In genomic region chr11:64720640-64721358, GRCh38 we compare ENCODE assay signal across 19 cellular contexts. TPM values are rescaled to one million over a fixed set of nuclear protein-coding genes. Genes with fewer than 3 reads are reported as not detected.
"Had no signal": no experiment of that assay in that cellular context is flagged by ENCODE, and none has a peak within 500 bp of the region (broad histone marks: within the 10 kb centered on the region; RNA-seq: fewer than 3 reads in every experiment).

No MANE protein-coding gene starts in this region.

- H3K27ac ChIP-seq: epithelial cell of prostate, gastroesophageal sphincter, hepatocyte, right atrium auricular region, thyroid gland, vagina had no signal

- H3K4me3 ChIP-seq: gastroesophageal sphincter, hepatocyte, right atrium auricular region, smooth muscle cell, thyroid gland, vagina had no signal

- ATAC-seq: activated T-cell treated with anti-CD3 and anti-CD28 coated beads, Interleukin-2, amount 50 U/mL, for 4 hours; gastroesophageal sphincter; left ventricle myocardium superior; stimulated activated effector memory CD8-positive, alpha-beta T cell treated with anti-CD3 and anti-CD28 coated beads, Interleukin-12 subunit alpha, Interleukin-12 subunit beta, amount 100 ng/mL, for 72 hours; T-helper 17 cell had no signal

- FAIRE-seq: colon, TTC549 had no signal

- H2AFZ ChIP-seq: hepatocyte had no signal

- H3K9me3 Mint-ChIP-seq: activated B cell treated with CpG ODN at 0.5 μM for 24 hours; activated naive CD8-positive, alpha-beta T cell treated with anti-CD3 and anti-CD28 coated beads for 36 hours; activated T-cell treated with anti-CD3 and anti-CD28 coated beads, Interleukin-2, amount 50 U/mL, for 4 hours; stimulated activated effector memory CD8-positive, alpha-beta T cell treated with anti-CD3 and anti-CD28 coated beads, Interleukin-12 subunit alpha, Interleukin-12 subunit beta, amount 100 ng/mL, for 72 hours had no signal

- H3K9me3 ChIP-seq: gastroesophageal sphincter, right atrium auricular region, thyroid gland, vagina had no signal

- H3K4me3 Mint-ChIP-seq: activated B cell treated with CpG ODN at 0.5 μM for 24 hours; activated naive CD8-positive, alpha-beta T cell treated with anti-CD3 and anti-CD28 coated beads for 36 hours; activated T-cell treated with anti-CD3 and anti-CD28 coated beads, Interleukin-2, amount 50 U/mL, for 4 hours; stimulated activated effector memory CD8-positive, alpha-beta T cell treated with anti-CD3 and anti-CD28 coated beads, Interleukin-12 subunit alpha, Interleukin-12 subunit beta, amount 100 ng/mL, for 72 hours had no signal

- H3K36me3 ChIP-seq: gastroesophageal sphincter, right atrium auricular region, thyroid gland, vagina had no signal

- H3K27ac Mint-ChIP-seq: activated B cell treated with CpG ODN at 0.5 μM for 24 hours; activated naive CD8-positive, alpha-beta T cell treated with anti-CD3 and anti-CD28 coated beads for 36 hours; stimulated activated effector memory CD8-positive, alpha-beta T cell treated with anti-CD3 and anti-CD28 coated beads, Interleukin-12 subunit alpha, Interleukin-12 subunit beta, amount 100 ng/mL, for 72 hours; T-helper 17 cell had no signal

- H3K27me3 ChIP-seq: thyroid gland had no signal

- H3K4me1 ChIP-seq: thyroid gland had no signal

- DNase-seq: activated B cell treated with CpG ODN at 0.5 μM for 24 hours; activated effector memory CD4-positive, alpha-beta T cell treated with anti-CD3 and anti-CD28 coated beads, Interleukin-2, amount 50 U/mL, for 16 hours; activated naive CD8-positive, alpha-beta T cell treated with anti-CD3 and anti-CD28 coated beads for 36 hours; activated T-cell treated with anti-CD3 and anti-CD28 coated beads, Interleukin-2, amount 50 U/mL, for 4 hours; anterior cingulate cortex; effector CD8-positive, alpha-beta T cell; left ventricle myocardium superior; T-helper 17 cell; thyroid gland had no signal

- H3K36me3 Mint-ChIP-seq: activated naive CD8-positive, alpha-beta T cell treated with anti-CD3 and anti-CD28 coated beads for 36 hours; stimulated activated effector memory CD8-positive, alpha-beta T cell treated with anti-CD3 and anti-CD28 coated beads, Interleukin-12 subunit alpha, Interleukin-12 subunit beta, amount 100 ng/mL, for 72 hours had no signal

- H3K4me2 ChIP-seq: hepatocyte, smooth muscle cell had no signal

RNA-seq across cellular contexts. Expression of gene NRXN2, which starts 2.2 kb away (rescaled TPM):
- total RNA-seq: kidney epithelial cell had no signal
